In the genomic region with DNA sequence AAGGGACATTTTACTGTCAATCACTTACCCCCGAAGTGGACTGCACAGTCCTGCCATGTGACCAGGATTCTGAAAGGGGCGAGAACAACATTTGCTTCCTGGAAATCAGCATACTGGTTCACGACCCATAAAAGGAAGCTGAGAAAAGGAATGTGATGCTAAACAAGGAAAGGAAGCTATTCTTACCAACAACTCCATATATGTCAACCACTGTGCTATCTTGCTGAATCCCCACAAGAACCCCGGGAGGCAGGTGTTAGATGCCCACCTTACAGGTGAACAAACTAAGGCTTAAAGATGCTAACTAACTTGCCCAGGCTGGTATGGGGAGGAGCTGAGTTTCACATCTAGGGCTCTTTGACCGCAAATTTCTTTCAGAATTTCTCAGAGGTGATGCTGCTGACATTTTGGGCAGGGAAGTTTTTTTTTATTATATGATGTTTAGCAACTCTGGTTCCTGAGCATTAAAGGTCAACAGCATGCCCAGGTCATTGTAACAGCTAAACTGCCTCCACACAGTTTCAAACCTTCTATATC, we compare ENCODE assay signal across 2 cellular contexts.
TF ChIP-seq lines count a peak whose summit lies in the region.

No MANE protein-coding gene starts in this region.

TF ChIP-seq in GM23338, 12 proteins besides CTCF, POLR2A, EP300 and RAD21:
- TF ChIP-seq, protein P1, sequence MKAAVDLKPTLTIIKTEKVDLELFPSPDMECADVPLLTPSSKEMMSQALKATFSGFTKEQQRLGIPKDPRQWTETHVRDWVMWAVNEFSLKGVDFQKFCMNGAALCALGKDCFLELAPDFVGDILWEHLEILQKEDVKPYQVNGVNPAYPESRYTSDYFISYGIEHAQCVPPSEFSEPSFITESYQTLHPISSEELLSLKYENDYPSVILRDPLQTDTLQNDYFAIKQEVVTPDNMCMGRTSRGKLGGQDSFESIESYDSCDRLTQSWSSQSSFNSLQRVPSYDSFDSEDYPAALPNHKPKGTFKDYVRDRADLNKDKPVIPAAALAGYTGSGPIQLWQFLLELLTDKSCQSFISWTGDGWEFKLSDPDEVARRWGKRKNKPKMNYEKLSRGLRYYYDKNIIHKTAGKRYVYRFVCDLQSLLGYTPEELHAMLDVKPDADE (IDR thresholded peaks at IDR 0.05), result no peak
- TF ChIP-seq EZH2phosphoT487 (IDR thresholded peaks at IDR 0.05; ENCODE audit: unreplicated experiment), result no peak
- TF ChIP-seq POLR2AphosphoS5 (IDR thresholded peaks at IDR 0.05; ENCODE audit: low read depth), result no peak
- TF ChIP-seq JUNB (IDR thresholded peaks at IDR 0.05; ENCODE audit: unreplicated experiment), result no peak
- no peak for TF ChIP-seq STAT1 (IDR thresholded peaks at IDR 0.05; ENCODE audit: unreplicated experiment)
- no peak for TF ChIP-seq CREB1 (CRISPR knock-in tag; IDR thresholded peaks at IDR 0.05; ENCODE audit: low read depth)
- TF ChIP-seq EZH2 (IDR thresholded peaks at IDR 0.05; ENCODE audit: low read depth, unreplicated experiment), result no peak
- TF ChIP-seq ZNF331 (CRISPR knock-in tag; IDR thresholded peaks at IDR 0.05; ENCODE audit: low read depth), result no peak
- TF ChIP-seq NANOG (IDR thresholded peaks at IDR 0.05; ENCODE audit: borderline replicate concordance), result no peak
- TF ChIP-seq ZNF114 (CRISPR knock-in tag; IDR thresholded peaks at IDR 0.05), result no peak
- TF ChIP-seq, protein P2, sequence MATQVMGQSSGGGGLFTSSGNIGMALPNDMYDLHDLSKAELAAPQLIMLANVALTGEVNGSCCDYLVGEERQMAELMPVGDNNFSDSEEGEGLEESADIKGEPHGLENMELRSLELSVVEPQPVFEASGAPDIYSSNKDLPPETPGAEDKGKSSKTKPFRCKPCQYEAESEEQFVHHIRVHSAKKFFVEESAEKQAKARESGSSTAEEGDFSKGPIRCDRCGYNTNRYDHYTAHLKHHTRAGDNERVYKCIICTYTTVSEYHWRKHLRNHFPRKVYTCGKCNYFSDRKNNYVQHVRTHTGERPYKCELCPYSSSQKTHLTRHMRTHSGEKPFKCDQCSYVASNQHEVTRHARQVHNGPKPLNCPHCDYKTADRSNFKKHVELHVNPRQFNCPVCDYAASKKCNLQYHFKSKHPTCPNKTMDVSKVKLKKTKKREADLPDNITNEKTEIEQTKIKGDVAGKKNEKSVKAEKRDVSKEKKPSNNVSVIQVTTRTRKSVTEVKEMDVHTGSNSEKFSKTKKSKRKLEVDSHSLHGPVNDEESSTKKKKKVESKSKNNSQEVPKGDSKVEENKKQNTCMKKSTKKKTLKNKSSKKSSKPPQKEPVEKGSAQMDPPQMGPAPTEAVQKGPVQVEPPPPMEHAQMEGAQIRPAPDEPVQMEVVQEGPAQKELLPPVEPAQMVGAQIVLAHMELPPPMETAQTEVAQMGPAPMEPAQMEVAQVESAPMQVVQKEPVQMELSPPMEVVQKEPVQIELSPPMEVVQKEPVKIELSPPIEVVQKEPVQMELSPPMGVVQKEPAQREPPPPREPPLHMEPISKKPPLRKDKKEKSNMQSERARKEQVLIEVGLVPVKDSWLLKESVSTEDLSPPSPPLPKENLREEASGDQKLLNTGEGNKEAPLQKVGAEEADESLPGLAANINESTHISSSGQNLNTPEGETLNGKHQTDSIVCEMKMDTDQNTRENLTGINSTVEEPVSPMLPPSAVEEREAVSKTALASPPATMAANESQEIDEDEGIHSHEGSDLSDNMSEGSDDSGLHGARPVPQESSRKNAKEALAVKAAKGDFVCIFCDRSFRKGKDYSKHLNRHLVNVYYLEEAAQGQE (IDR thresholded peaks at IDR 0.05; ENCODE audit: unreplicated experiment), result no peak

TF ChIP-seq in GM12878, 131 proteins besides CTCF, POLR2A, EP300 and RAD21:
- TF ChIP-seq ASH2L (IDR thresholded peaks at IDR 0.05; ENCODE audit: borderline replicate concordance, low read depth) (no peak), STAT3 (IDR thresholded peaks at IDR 0.05; ENCODE audit: low read depth, low read length) (no peak), ATF7 (IDR thresholded peaks at IDR 0.05; ENCODE audit: low read depth) (no peak), ZSCAN29 (IDR thresholded peaks at IDR 0.05) (no peak), CEBPB (IDR thresholded peaks at IDR 0.05; ENCODE audit: borderline replicate concordance in 1 of 2, low read depth in 2 of 2, low read length in 2 of 2) (no peak), ZNF274 (IDR thresholded peaks at IDR 0.05; ENCODE audit: insufficient read depth, insufficient read length) (no peak), ZNF622 (IDR thresholded peaks at IDR 0.05) (no peak), MYC (IDR thresholded peaks at IDR 0.05; ENCODE audit: insufficient read depth, insufficient read length, insufficient replicate concordance, low read length, severe bottlenecking) (no peak), SREBF1 (IDR thresholded peaks at IDR 0.05; ENCODE audit: low read length) (no peak), FOXK2 (IDR thresholded peaks at IDR 0.05) (no peak), TAF1 (IDR thresholded peaks at IDR 0.05; ENCODE audit: borderline replicate concordance, low read depth, low read length) (no peak)
- TF ChIP-seq, protein P3, sequence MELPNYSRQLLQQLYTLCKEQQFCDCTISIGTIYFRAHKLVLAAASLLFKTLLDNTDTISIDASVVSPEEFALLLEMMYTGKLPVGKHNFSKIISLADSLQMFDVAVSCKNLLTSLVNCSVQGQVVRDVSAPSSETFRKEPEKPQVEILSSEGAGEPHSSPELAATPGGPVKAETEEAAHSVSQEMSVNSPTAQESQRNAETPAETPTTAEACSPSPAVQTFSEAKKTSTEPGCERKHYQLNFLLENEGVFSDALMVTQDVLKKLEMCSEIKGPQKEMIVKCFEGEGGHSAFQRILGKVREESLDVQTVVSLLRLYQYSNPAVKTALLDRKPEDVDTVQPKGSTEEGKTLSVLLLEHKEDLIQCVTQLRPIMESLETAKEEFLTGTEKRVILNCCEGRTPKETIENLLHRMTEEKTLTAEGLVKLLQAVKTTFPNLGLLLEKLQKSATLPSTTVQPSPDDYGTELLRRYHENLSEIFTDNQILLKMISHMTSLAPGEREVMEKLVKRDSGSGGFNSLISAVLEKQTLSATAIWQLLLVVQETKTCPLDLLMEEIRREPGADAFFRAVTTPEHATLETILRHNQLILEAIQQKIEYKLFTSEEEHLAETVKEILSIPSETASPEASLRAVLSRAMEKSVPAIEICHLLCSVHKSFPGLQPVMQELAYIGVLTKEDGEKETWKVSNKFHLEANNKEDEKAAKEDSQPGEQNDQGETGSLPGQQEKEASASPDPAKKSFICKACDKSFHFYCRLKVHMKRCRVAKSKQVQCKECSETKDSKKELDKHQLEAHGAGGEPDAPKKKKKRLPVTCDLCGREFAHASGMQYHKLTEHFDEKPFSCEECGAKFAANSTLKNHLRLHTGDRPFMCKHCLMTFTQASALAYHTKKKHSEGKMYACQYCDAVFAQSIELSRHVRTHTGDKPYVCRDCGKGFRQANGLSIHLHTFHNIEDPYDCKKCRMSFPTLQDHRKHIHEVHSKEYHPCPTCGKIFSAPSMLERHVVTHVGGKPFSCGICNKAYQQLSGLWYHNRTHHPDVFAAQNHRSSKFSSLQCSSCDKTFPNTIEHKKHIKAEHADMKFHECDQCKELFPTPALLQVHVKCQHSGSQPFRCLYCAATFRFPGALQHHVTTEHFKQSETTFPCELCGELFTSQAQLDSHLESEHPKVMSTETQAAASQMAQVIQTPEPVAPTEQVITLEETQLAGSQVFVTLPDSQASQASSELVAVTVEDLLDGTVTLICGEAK (IDR thresholded peaks at IDR 0.05; ENCODE audit: borderline replicate concordance), result no peak
- TF ChIP-seq, protein P4, sequence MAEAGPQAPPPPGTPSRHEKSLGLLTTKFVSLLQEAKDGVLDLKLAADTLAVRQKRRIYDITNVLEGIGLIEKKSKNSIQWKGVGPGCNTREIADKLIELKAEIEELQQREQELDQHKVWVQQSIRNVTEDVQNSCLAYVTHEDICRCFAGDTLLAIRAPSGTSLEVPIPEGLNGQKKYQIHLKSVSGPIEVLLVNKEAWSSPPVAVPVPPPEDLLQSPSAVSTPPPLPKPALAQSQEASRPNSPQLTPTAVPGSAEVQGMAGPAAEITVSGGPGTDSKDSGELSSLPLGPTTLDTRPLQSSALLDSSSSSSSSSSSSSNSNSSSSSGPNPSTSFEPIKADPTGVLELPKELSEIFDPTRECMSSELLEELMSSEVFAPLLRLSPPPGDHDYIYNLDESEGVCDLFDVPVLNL (IDR thresholded peaks at IDR 0.05; ENCODE audit: low read depth, low read length), result no peak
- TF ChIP-seq, protein P5, sequence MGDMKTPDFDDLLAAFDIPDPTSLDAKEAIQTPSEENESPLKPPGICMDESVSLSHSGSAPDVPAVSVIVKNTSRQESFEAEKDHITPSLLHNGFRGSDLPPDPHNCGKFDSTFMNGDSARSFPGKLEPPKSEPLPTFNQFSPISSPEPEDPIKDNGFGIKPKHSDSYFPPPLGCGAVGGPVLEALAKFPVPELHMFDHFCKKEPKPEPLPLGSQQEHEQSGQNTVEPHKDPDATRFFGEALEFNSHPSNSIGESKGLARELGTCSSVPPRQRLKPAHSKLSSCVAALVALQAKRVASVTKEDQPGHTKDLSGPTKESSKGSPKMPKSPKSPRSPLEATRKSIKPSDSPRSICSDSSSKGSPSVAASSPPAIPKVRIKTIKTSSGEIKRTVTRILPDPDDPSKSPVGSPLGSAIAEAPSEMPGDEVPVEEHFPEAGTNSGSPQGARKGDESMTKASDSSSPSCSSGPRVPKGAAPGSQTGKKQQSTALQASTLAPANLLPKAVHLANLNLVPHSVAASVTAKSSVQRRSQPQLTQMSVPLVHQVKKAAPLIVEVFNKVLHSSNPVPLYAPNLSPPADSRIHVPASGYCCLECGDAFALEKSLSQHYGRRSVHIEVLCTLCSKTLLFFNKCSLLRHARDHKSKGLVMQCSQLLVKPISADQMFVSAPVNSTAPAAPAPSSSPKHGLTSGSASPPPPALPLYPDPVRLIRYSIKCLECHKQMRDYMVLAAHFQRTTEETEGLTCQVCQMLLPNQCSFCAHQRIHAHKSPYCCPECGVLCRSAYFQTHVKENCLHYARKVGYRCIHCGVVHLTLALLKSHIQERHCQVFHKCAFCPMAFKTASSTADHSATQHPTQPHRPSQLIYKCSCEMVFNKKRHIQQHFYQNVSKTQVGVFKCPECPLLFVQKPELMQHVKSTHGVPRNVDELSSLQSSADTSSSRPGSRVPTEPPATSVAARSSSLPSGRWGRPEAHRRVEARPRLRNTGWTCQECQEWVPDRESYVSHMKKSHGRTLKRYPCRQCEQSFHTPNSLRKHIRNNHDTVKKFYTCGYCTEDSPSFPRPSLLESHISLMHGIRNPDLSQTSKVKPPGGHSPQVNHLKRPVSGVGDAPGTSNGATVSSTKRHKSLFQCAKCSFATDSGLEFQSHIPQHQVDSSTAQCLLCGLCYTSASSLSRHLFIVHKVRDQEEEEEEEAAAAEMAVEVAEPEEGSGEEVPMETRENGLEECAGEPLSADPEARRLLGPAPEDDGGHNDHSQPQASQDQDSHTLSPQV (IDR thresholded peaks at IDR 0.05), result no peak
- TF ChIP-seq, protein P6, sequence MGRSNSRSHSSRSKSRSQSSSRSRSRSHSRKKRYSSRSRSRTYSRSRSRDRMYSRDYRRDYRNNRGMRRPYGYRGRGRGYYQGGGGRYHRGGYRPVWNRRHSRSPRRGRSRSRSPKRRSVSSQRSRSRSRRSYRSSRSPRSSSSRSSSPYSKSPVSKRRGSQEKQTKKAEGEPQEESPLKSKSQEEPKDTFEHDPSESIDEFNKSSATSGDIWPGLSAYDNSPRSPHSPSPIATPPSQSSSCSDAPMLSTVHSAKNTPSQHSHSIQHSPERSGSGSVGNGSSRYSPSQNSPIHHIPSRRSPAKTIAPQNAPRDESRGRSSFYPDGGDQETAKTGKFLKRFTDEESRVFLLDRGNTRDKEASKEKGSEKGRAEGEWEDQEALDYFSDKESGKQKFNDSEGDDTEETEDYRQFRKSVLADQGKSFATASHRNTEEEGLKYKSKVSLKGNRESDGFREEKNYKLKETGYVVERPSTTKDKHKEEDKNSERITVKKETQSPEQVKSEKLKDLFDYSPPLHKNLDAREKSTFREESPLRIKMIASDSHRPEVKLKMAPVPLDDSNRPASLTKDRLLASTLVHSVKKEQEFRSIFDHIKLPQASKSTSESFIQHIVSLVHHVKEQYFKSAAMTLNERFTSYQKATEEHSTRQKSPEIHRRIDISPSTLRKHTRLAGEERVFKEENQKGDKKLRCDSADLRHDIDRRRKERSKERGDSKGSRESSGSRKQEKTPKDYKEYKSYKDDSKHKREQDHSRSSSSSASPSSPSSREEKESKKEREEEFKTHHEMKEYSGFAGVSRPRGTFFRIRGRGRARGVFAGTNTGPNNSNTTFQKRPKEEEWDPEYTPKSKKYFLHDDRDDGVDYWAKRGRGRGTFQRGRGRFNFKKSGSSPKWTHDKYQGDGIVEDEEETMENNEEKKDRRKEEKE (IDR thresholded peaks at IDR 0.05), result no peak
